ENCODE assay signal across 8 cellular contexts in genomic region chr4:184090571-184090970, GRCh38.
"Had no signal": no experiment of that assay in that cellular context is flagged by ENCODE, and none has a peak within 500 bp of the region (broad histone marks: within the 10 kb centered on the region; RNA-seq: fewer than 3 reads in every experiment).

No MANE protein-coding gene starts in this region.

- H3K27ac ChIP-seq: HL-60 had no signal

- H3K36me3 Mint-ChIP-seq: IgD-negative memory B cell had no signal

- FAIRE-seq: HepG2, HTR-8/SVneo, K562 had no signal

- H3K27ac Mint-ChIP-seq: IgD-negative memory B cell had no signal

- H3K27me3 Mint-ChIP-seq: IgD-negative memory B cell had no signal

- DNase-seq: IMR-90, KBM-7, KG1 had no signal

- H3K4me1 Mint-ChIP-seq: IgD-negative memory B cell had no signal

- H3K4me3 ChIP-seq: K562 had no signal
